Comparison of ENCODE assay signal across 29 cellular contexts in the genomic region with DNA sequence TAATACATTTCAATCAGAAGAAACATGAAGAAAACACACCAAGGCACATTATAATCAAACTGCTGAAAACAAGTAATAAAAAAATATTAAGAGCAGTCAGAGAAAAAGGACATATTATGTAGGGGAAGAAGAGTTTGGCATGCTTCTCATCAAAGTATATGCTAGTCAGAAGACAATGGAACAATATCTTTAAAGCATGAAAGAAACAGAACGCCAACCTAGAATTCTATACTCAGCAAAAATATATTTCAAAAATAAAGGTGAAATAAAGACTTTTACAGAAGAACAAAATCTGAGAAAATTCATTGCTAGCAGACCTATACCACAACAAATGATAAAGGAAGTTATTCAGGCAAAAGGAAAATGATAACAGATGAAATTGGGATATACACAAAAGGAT. TPM values are rescaled to one million over a fixed set of nuclear protein-coding genes. Genes with fewer than 3 reads are reported as not detected.
"Had no signal": no experiment of that assay in that cellular context is flagged by ENCODE, and none has a peak within 500 bp of the region (broad histone marks: within the 10 kb centered on the region; RNA-seq: fewer than 3 reads in every experiment).

No MANE protein-coding gene starts in this region.

- H3K4me2 ChIP-seq: neural progenitor cell, smooth muscle cell had no signal

- ATAC-seq: naive thymus-derived CD4-positive, alpha-beta T cell; natural killer cell; psoas muscle; right cardiac atrium; sciatic nerve; stimulated activated memory B cell treated with anti-CD40 and anti-IgM and Interleukin-4, amounts not matched to agents 10 μg/mL and 1 μg/mL and 100 μg/mL, for 72 hours; upper lobe of right lung had no signal

- H3K9ac ChIP-seq: neural progenitor cell, parathyroid adenoma had no signal

- H3K4me3 ChIP-seq: neural progenitor cell, ovary, psoas muscle, skin epidermis, smooth muscle cell, spleen, stomach, thoracic aorta, thyroid gland, tibial nerve, upper lobe of right lung, uterus had no signal

- H3K4me1 ChIP-seq: neural progenitor cell, parathyroid adenoma, psoas muscle, spleen, tibial nerve, upper lobe of right lung, uterus had no signal

- H3K27me3 ChIP-seq: neural progenitor cell, ovary, thyroid gland, tibial nerve, uterus had no signal

- H3K79me2 ChIP-seq: parathyroid adenoma had no signal

- DNase-seq: naive thymus-derived CD4-positive, alpha-beta T cell; natural killer cell; occipital lobe; ovary; posterior cingulate gyrus; psoas muscle; right cardiac atrium; spleen; stimulated activated CD4-positive, alpha-beta T cell treated with anti-CD3 and anti-CD28 coated beads, Interleukin-12 subunit alpha, Interleukin-12 subunit beta, amount 100 ng/mL, for 4 hours; stimulated activated CD4-positive, alpha-beta T cell treated with anti-CD3 and anti-CD28 coated beads, Interleukin-1b, Interleukin-23, amount 100 ng/mL, for 48 hours; stimulated activated CD4-positive, alpha-beta T cell treated with anti-CD3 and anti-CD28 coated beads, Interleukin-4, amount 100 ng/mL, for 1 hour; stimulated activated CD4-positive, alpha-beta T cell treated with anti-CD3 and anti-CD28 coated beads, Interleukin-4, amount 100 ng/mL, for 4 hours; stimulated activated CD8-positive, alpha-beta memory T cell treated with anti-CD3 and anti-CD28 coated beads, Interleukin-4, amount 100 ng/mL, for 48 hours; stimulated activated naive CD4-positive, alpha-beta T cell treated with Interleukin-2 at 50 U/mL for 16 hours; stomach; thyroid gland; trophoblast cell; upper lobe of right lung; uterus had no signal

- H3K36me3 ChIP-seq: neural progenitor cell, ovary, spleen, stomach, thoracic aorta, thyroid gland, tibial nerve, upper lobe of right lung, uterus had no signal

- H3K27ac ChIP-seq: neural progenitor cell, ovary, parathyroid adenoma, psoas muscle, skin epidermis, spleen, stomach, thoracic aorta, thyroid gland, tibial nerve, upper lobe of right lung, uterus had no signal

- H3K9me3 ChIP-seq: ovary, thyroid gland had no signal

- H2AFZ ChIP-seq: neural progenitor cell, parathyroid adenoma had no signal

RNA-seq across cellular contexts. Expression of a gene that starts 34.6 kb away (rescaled TPM):
- total RNA-seq: naive thymus-derived CD4-positive, alpha-beta T cell; natural killer cell; osteoblast had no signal
- polyA plus RNA-seq: naive thymus-derived CD4-positive, alpha-beta T cell; neural cell had no signal
